14 cellular contexts compared by ENCODE assay signal in genomic region chr12:52956987-52957386, GRCh38. TPM values are rescaled to one million over a fixed set of nuclear protein-coding genes. Genes with fewer than 3 reads are reported as not detected.
A peak's percentile ranks its signal among the peaks of the same experiment; 100 is the strongest.
DNase-seq lines count a peak whose midpoint lies in the region; ATAC-seq and TF ChIP-seq lines count a peak whose summit lies in the region.
"Had no signal": no experiment of that assay in that cellular context is flagged by ENCODE, and none has a peak within 500 bp of the region (broad histone marks: within the 10 kb centered on the region; RNA-seq: fewer than 3 reads in every experiment).

No MANE protein-coding gene starts in this region.

- H3K36me3 ChIP-seq in SJCRH30 = no peaks in the 10 kb centered on the region

- no peak overlapping the region for H3K4me3 Mint-ChIP-seq in activated T-cell treated with anti-CD3 and anti-CD28 coated beads, Interleukin-2, amount 50 U/mL, for 4 hours
- no peak overlapping the region for H3K4me3 Mint-ChIP-seq in activated T-cell treated with anti-CD3 and anti-CD28 coated beads, Interleukin-2, amount 50 U/mL, for 24 hours
- H3K4me3 Mint-ChIP-seq in naive thymus-derived CD8-positive, alpha-beta T cell = no peak overlapping the region
- H3K4me3 Mint-ChIP-seq: activated T-helper 1 cell treated with anti-CD3 and anti-CD28 coated beads, Interleukin-12 subunit alpha, Interleukin-12 subunit beta, Interleukin-2, Interleukin-4 antibody, amounts not matched to agents 30 ng/mL and 10 ng/mL and 1 ng/mL, durations not matched to agents 14 hours and 24 hours and 36 hours; IgD-negative memory B cell; immature natural killer cell had no signal

- 0 out of 2 replicates have a peak overlapping the region, but pooled peaks have one; percentile 1 for H3K27ac ChIP-seq in RWPE1
- no peak overlapping the region for H3K27ac ChIP-seq in SJCRH30

- H3K36me3 Mint-ChIP-seq in activated T-cell treated with anti-CD3 and anti-CD28 coated beads, Interleukin-2, amount 50 U/mL, for 4 hours (ENCODE audit: insufficient read depth) = no peaks in the 10 kb centered on the region
- no peaks in the 10 kb centered on the region for H3K36me3 Mint-ChIP-seq in activated T-cell treated with anti-CD3 and anti-CD28 coated beads, Interleukin-2, amount 50 U/mL, for 24 hours (ENCODE audit: low read depth)
- H3K36me3 Mint-ChIP-seq in naive thymus-derived CD8-positive, alpha-beta T cell = no peaks in the 10 kb centered on the region
- H3K36me3 Mint-ChIP-seq: IgD-negative memory B cell, immature natural killer cell had no signal

- no peak for TF ChIP-seq CTCF in RWPE1 (conservative IDR thresholded peaks at IDR 0.05; ENCODE audit: low read depth)

- peak; percentile 18 to 43 for ATAC-seq in activated T-cell treated with anti-CD3 and anti-CD28 coated beads, Interleukin-2, amount 50 U/mL, for 4 hours
- peak; percentile 47 to 49 for ATAC-seq in naive thymus-derived CD8-positive, alpha-beta T cell
- no peak for ATAC-seq in GM21515 (IDR thresholded peaks at IDR 0.05; ENCODE audit: unreplicated experiment)

- no peaks in the 10 kb centered on the region for H3K9me3 Mint-ChIP-seq in activated T-cell treated with anti-CD3 and anti-CD28 coated beads, Interleukin-2, amount 50 U/mL, for 4 hours
- H3K9me3 Mint-ChIP-seq in activated T-cell treated with anti-CD3 and anti-CD28 coated beads, Interleukin-2, amount 50 U/mL, for 24 hours = no peaks in the 10 kb centered on the region
- H3K9me3 Mint-ChIP-seq in naive thymus-derived CD8-positive, alpha-beta T cell = no peaks in the 10 kb centered on the region
- H3K9me3 Mint-ChIP-seq: activated T-helper 1 cell treated with anti-CD3 and anti-CD28 coated beads, Interleukin-12 subunit alpha, Interleukin-12 subunit beta, Interleukin-2, Interleukin-4 antibody, amounts not matched to agents 30 ng/mL and 10 ng/mL and 1 ng/mL, durations not matched to agents 14 hours and 24 hours and 36 hours; IgD-negative memory B cell; immature natural killer cell had no signal

- no peaks in the 10 kb centered on the region for H3K27me3 ChIP-seq in SJCRH30

- no peak for DNase-seq in activated T-cell treated with anti-CD3 and anti-CD28 coated beads, Interleukin-2, amount 50 U/mL, for 4 hours
- no peak for DNase-seq in activated T-cell treated with anti-CD3 and anti-CD28 coated beads, Interleukin-2, amount 50 U/mL, for 24 hours
- DNase-seq in NCI-H146 treated with DMSO at 0.1 percent for 48 hours (lab: John Stamatoyannopoulos, UW; ENCODE audit: unreplicated experiment) (peak; percentile 88), RWPE1 (ENCODE audit: low spot score) (no peak), activated gamma-delta T cell treated with Interleukin-2 at 50 U/mL for 16 hours (no peak), SJCRH30 (no peak)
- peak in 1 of 10 donors; percentile 11 for DNase-seq in naive thymus-derived CD8-positive, alpha-beta T cell
- DNase-seq: cerebellar nuclear complex, GOT3, immature natural killer cell had no signal

- no peak overlapping the region for H3K27ac Mint-ChIP-seq in activated T-cell treated with anti-CD3 and anti-CD28 coated beads, Interleukin-2, amount 50 U/mL, for 24 hours
- H3K27ac Mint-ChIP-seq in naive thymus-derived CD8-positive, alpha-beta T cell = peak overlapping the region in 3 of 10 donors; percentile 21 to 77 (median 56)
- H3K27ac Mint-ChIP-seq: activated T-helper 1 cell treated with anti-CD3 and anti-CD28 coated beads, Interleukin-12 subunit alpha, Interleukin-12 subunit beta, Interleukin-2, Interleukin-4 antibody, amounts not matched to agents 30 ng/mL and 10 ng/mL and 1 ng/mL, durations not matched to agents 14 hours and 24 hours and 36 hours; immature natural killer cell had no signal

- H3K4me1 Mint-ChIP-seq in activated T-cell treated with anti-CD3 and anti-CD28 coated beads, Interleukin-2, amount 50 U/mL, for 4 hours (ENCODE audit: low read depth) = no peaks in the 10 kb centered on the region
- H3K4me1 Mint-ChIP-seq in activated T-cell treated with anti-CD3 and anti-CD28 coated beads, Interleukin-2, amount 50 U/mL, for 24 hours (ENCODE audit: low read depth) = peaks cover 6% of the 10 kb centered on the region
- H3K4me1 Mint-ChIP-seq in naive thymus-derived CD8-positive, alpha-beta T cell = peaks cover 0 to 8% (median 1%) of the 10 kb centered on the region in 4 donors
- H3K4me1 Mint-ChIP-seq: IgD-negative memory B cell, immature natural killer cell had no signal

- POLR2A ChIA-PET in RWPE1 (lab: Yijun Ruan, JAX; ENCODE audit: low non-redundant PET) = no interaction called here
- POLR2A ChIA-PET in naive thymus-derived CD8-positive, alpha-beta T cell (lab: Charles Lee) = interaction anchor here (0.6 to 1.0 kb wide), 2 partner anchors 10 to 14 kb away, joined by 3 read pairs; no protein-coding TSS in a partner anchor

- CTCF ChIA-PET in RWPE1 (lab: Yijun Ruan, JAX) = interaction anchor here (0.7 to 1.2 kb wide), 3 partner anchors 24 to 77 kb away, joined by 3 to 6 read pairs (median 4); partner anchors contain the start of gene KRT8

- no peaks in the 10 kb centered on the region for H3K9me3 ChIP-seq in SJCRH30 (replicated peaks)

- no peaks in the 10 kb centered on the region for H3K27me3 Mint-ChIP-seq in activated T-cell treated with anti-CD3 and anti-CD28 coated beads, Interleukin-2, amount 50 U/mL, for 4 hours (ENCODE audit: low read depth)
- H3K27me3 Mint-ChIP-seq in activated T-cell treated with anti-CD3 and anti-CD28 coated beads, Interleukin-2, amount 50 U/mL, for 24 hours = no peaks in the 10 kb centered on the region
- peaks cover 0 to 10% (median 4%) of the 10 kb centered on the region in 5 donors for H3K27me3 Mint-ChIP-seq in naive thymus-derived CD8-positive, alpha-beta T cell

- H3K4me3 ChIP-seq in SJCRH30 = no peak overlapping the region

- no peaks in the 10 kb centered on the region for H3K4me1 ChIP-seq in SJCRH30

RNA-seq across cellular contexts. Expression of gene KRT18, which starts 8.1 kb away (rescaled TPM):
- total RNA-seq in activated T-cell treated with anti-CD3 and anti-CD28 coated beads, Interleukin-2, amount 50 U/mL, for 4 hours = 10 to 100 TPM; 11.8 to 15.6 (median 15.0) TPM
- total RNA-seq in naive thymus-derived CD8-positive, alpha-beta T cell = 10 to 100 TPM in 1 of 2 experiments, 1 to 10 TPM in 1; 9.7 to 10.6 TPM
- 1 to 10 TPM; 3.5 to 9.3 (median 9.0) TPM for polyA plus RNA-seq in naive thymus-derived CD8-positive, alpha-beta T cell
- 7.4 and 9.6 TPM in 2 replicates for total RNA-seq in SJCRH30 (2014; rRNA removed; shearing (Covaris generic))
- total RNA-seq: myocyte had no signal

RNA-seq across cellular contexts. Expression of gene EIF4B, which starts 49.3 kb away (rescaled TPM):
- total RNA-seq in activated T-cell treated with anti-CD3 and anti-CD28 coated beads, Interleukin-2, amount 50 U/mL, for 4 hours = 100 to 1,000 TPM; 617 to 659 (median 632) TPM
- 100 to 1,000 TPM; 752 to 804 TPM for total RNA-seq in naive thymus-derived CD8-positive, alpha-beta T cell
- polyA plus RNA-seq in naive thymus-derived CD8-positive, alpha-beta T cell = 100 to 1,000 TPM; 116 to 146 (median 124) TPM
- total RNA-seq in SJCRH30 (2014; rRNA removed; shearing (Covaris generic)) = 505 and 541 TPM in 2 replicates

RNA-seq across cellular contexts. Expression of gene KRT8, which starts 52.1 kb away (rescaled TPM):
- 1 to 10 TPM; 4.2 to 6.0 (median 4.5) TPM for total RNA-seq in activated T-cell treated with anti-CD3 and anti-CD28 coated beads, Interleukin-2, amount 50 U/mL, for 4 hours
- total RNA-seq in naive thymus-derived CD8-positive, alpha-beta T cell = under 1 TPM; 0.52 to 0.66 TPM
- not detected for polyA plus RNA-seq in naive thymus-derived CD8-positive, alpha-beta T cell
- 1.7 and 2.4 TPM in 2 replicates for total RNA-seq in SJCRH30 (2014; rRNA removed; shearing (Covaris generic))
- polyA plus RNA-seq: IgD-negative memory B cell, immature natural killer cell had no signal
